9 cellular contexts compared by ENCODE assay signal in genomic region chr7:6576867-6577368, GRCh38. TPM values are rescaled to one million over a fixed set of nuclear protein-coding genes. Genes with fewer than 3 reads are reported as not detected.
DNase-seq lines count a peak whose midpoint lies in the region; ATAC-seq and TF ChIP-seq lines count a peak whose summit lies in the region.
"Not testable (repeated sequence)": the region's sequence is repeated elsewhere in the genome, so short reads cannot be mapped to it uniquely, and the experiment has no call there.
"Had no signal": no experiment of that assay in that cellular context is flagged by ENCODE, and none has a peak within 500 bp of the region (broad histone marks: within the 10 kb centered on the region; RNA-seq: fewer than 3 reads in every experiment).

No MANE protein-coding gene starts in this region.

- H3K9me3 ChIP-seq in KOPT-K1 (ENCODE audit: insufficient read depth, low read length, poor library complexity, severe bottlenecking); esophagus (ENCODE audit: control insufficient read depth in 2 of 2, insufficient read depth in 1 of 2, low read depth in 1 of 2, low read length in 1 of 2); left lung; ovary; thyroid gland: not testable (repeated sequence)

- DNase-seq in COLO668 (lab: John Stamatoyannopoulos, UW; ENCODE audit: unreplicated experiment) (peak; percentile 27), left lung (peak in 1 of 2 donors; percentile 42), ovary (peak in 1 of 5 donors; percentile 35), thyroid gland (peak in 1 of 2 donors; percentile 19)

- TF ChIP-seq EP300 in ovary (IDR thresholded peaks at IDR 0.05) = not testable (repeated sequence)

- intact Hi-C loops in left lung (cut with DNase I) = loop anchor here in 1 of 2 donors (10.0 kb wide), 1 partner anchor 62 kb away; no protein-coding TSS in a partner anchor
- intact Hi-C loops in ovary (cut with DNase I); thyroid gland (cut with DNase I): not testable (repeated sequence)

- not testable (repeated sequence) for ATAC-seq in left lung

- H3K27ac ChIP-seq in KOPT-K1 (ENCODE audit: low read depth, low read length, poor library complexity, severe bottlenecking) (peak overlapping the region; percentile 94), angular gyrus (ENCODE audit: low read depth, low read length) (peak overlapping the region; percentile 89), esophagus (ENCODE audit: low read depth in 2 of 2, low read length in 1 of 2) (peak overlapping the region; percentile 97 to 99), left lung (peak overlapping the region; percentile 87 to 91), ovary (peak overlapping the region; percentile 80 to 99), thyroid gland (peak overlapping the region; percentile 76 to 95 (median 92))

- not testable (repeated sequence) for H3K4me1 ChIP-seq in esophagus (ENCODE audit: control insufficient read depth in 2 of 2, insufficient read depth in 2 of 2, low read length in 1 of 2); ovary (ENCODE audit: insufficient read depth); thyroid gland
- peaks cover 0 to 10% of the 10 kb centered on the region in 2 donors for H3K4me1 ChIP-seq in left lung

- TF ChIP-seq POLR2A in ovary (IDR thresholded peaks at IDR 0.05); thyroid gland (IDR thresholded peaks at IDR 0.05): not testable (repeated sequence)

- peaks cover 12% of the 10 kb centered on the region for H3K36me3 Mint-ChIP-seq in T-helper 1 cell treated with Interleukin-12 subunit alpha and Interleukin-12 subunit beta and Interleukin-4 antibody, amounts not matched to agents 30 μg/mL and 1 μg/mL, for 36 hours (ENCODE audit: low read depth)

- H3K4me3 ChIP-seq in esophagus (ENCODE audit: low read depth in 1 of 2, low read length in 2 of 2) (peak overlapping the region; percentile 88 to 90), left lung (peak overlapping the region; percentile 58 to 63), ovary (peak overlapping the region; percentile 64), thyroid gland (replicated peaks in 1 of 3) (peak overlapping the region in 2 of 3 donors; percentile 62 to 100)

- not testable (repeated sequence) for H3K9me3 Mint-ChIP-seq in T-helper 1 cell treated with Interleukin-12 subunit alpha and Interleukin-12 subunit beta and Interleukin-4 antibody, amounts not matched to agents 30 μg/mL and 1 μg/mL, for 36 hours

- TF ChIP-seq CTCF in left lung (IDR thresholded peaks at IDR 0.05); ovary (IDR thresholded peaks at IDR 0.05); thyroid gland (IDR thresholded peaks at IDR 0.05): not testable (repeated sequence)

- peak overlapping the region; percentile 81 for H3K4me3 Mint-ChIP-seq in T-helper 1 cell treated with Interleukin-12 subunit alpha and Interleukin-12 subunit beta and Interleukin-4 antibody, amounts not matched to agents 30 μg/mL and 1 μg/mL, for 36 hours

- H3K36me3 ChIP-seq in KOPT-K1 (ENCODE audit: insufficient read depth, low read length) (peaks cover 17% of the 10 kb centered on the region), left lung (peaks cover 0 to 28% of the 10 kb centered on the region in 2 donors)
- H3K36me3 ChIP-seq in esophagus (ENCODE audit: control insufficient read depth in 2 of 2, insufficient read depth in 2 of 2, low read length in 1 of 2); ovary; thyroid gland: not testable (repeated sequence)

- 10 to 12% methylated on average over 13 to 14 of the region's 14 CpGs for WGBS in esophagus, 2 donors
- 5 to 10% (median 7%) methylated on average over 14 of the region's 14 CpGs for WGBS in ovary, 3 donors
- WGBS in thyroid gland, 2 donors = 19 to 24% methylated on average over 14 of the region's 14 CpGs

- H3K27me3 ChIP-seq in esophagus (ENCODE audit: control insufficient read depth in 1 of 2, insufficient read depth in 2 of 2, low read length in 2 of 2); left lung; ovary; thyroid gland: not testable (repeated sequence)

- peaks cover 11% of the 10 kb centered on the region for H3K4me1 Mint-ChIP-seq in T-helper 1 cell treated with Interleukin-12 subunit alpha and Interleukin-12 subunit beta and Interleukin-4 antibody, amounts not matched to agents 30 μg/mL and 1 μg/mL, for 36 hours (ENCODE audit: low read depth)

- H3K27ac Mint-ChIP-seq in T-helper 1 cell treated with Interleukin-12 subunit alpha and Interleukin-12 subunit beta and Interleukin-4 antibody, amounts not matched to agents 30 μg/mL and 1 μg/mL, for 36 hours = peak overlapping the region; percentile 79

- not testable (repeated sequence) for H3K27me3 Mint-ChIP-seq in T-helper 1 cell treated with Interleukin-12 subunit alpha and Interleukin-12 subunit beta and Interleukin-4 antibody, amounts not matched to agents 30 μg/mL and 1 μg/mL, for 36 hours (ENCODE audit: low read depth)

RNA-seq across cellular contexts. Expression of gene ZDHHC4, which starts 0.3 kb away (rescaled TPM):
- polyA plus RNA-seq in esophagus (10 to 100 TPM; 13.6 to 26.1 TPM), ovary (10 to 100 TPM; 42.4 to 92.0 TPM)
- total RNA-seq in left lung (10 to 100 TPM; 54.5 to 60.2 TPM), ovary (10 to 100 TPM; 35.9 to 57.9 (median 47.8) TPM), thyroid gland (10 to 100 TPM; 68.8 to 97.3 (median 81.4) TPM)

RNA-seq across cellular contexts. Expression of gene INTS15, which starts 12.9 kb away (rescaled TPM):
- polyA plus RNA-seq in esophagus (10 to 100 TPM in 1 of 2 donors, 1 to 10 TPM in 1; 8.9 to 11.8 TPM), ovary (10 to 100 TPM; 20.9 to 24.8 TPM)
- total RNA-seq in left lung (10 to 100 TPM; 30.2 to 31.5 TPM), ovary (10 to 100 TPM; 20.3 to 35.0 (median 30.4) TPM), thyroid gland (10 to 100 TPM; 22.7 to 42.9 (median 31.9) TPM)

RNA-seq across cellular contexts. Expression of gene GRID2IP, which starts 25.7 kb away (rescaled TPM):
- polyA plus RNA-seq in esophagus (under 1 TPM; 0.39 to 0.44 TPM), ovary (under 1 TPM; 0.07 to 0.15 TPM)
- total RNA-seq in left lung (under 1 TPM; 0.21 to 0.35 TPM), ovary (under 1 TPM in 6 of 7 donors, not detected in 1; 0.34 to 0.51 (median 0.40) TPM), thyroid gland (under 1 TPM; 0.13 to 0.67 (median 0.40) TPM)
- total RNA-seq: HT-29 had no signal

RNA-seq across cellular contexts. Expression of gene ZNF853, which starts 38.5 kb away (rescaled TPM):
- polyA plus RNA-seq in esophagus = 1 to 10 TPM in 1 of 2 donors, under 1 TPM in 1; 0.35 to 1.2 TPM
- 1 to 10 TPM; 3.4 to 3.6 TPM for total RNA-seq in left lung
- 10 to 100 TPM; 16.5 to 25.9 (median 22.2) TPM for total RNA-seq in ovary
- polyA plus RNA-seq in ovary = 10 to 100 TPM in 1 of 2 donors, 1 to 10 TPM in 1; 9.1 to 14.5 TPM
- 10 to 100 TPM; 17.2 to 27.4 (median 22.1) TPM for total RNA-seq in thyroid gland
